Comparison of ENCODE assay signal across 8 cellular contexts in genomic region chr9:128723352-128723865, GRCh38.
DNase-seq lines count a peak whose midpoint lies in the region; ATAC-seq and TF ChIP-seq lines count a peak whose summit lies in the region.

No MANE protein-coding gene starts in this region.

- ATAC-seq in GM21367 (IDR thresholded peaks at IDR 0.05; ENCODE audit: unreplicated experiment), result no peak

- no peak for DNase-seq in AG09309 (ENCODE audit: low read depth)
- DNase-seq in HuH-7.5 (ENCODE audit: low spot score), result peak; percentile 46
- DNase-seq in cerebellar cortex (ENCODE audit: low spot score), result peak; percentile 35
- no peak for DNase-seq in NCI-H524 (lab: John Stamatoyannopoulos, UW)
- DNase-seq in SHP77 treated with DMSO at 0.1 percent for 48 hours (lab: John Stamatoyannopoulos, UW), result no peak
- no peak for DNase-seq in stimulated activated naive CD4-positive, alpha-beta T cell treated with Interleukin-2 at 50 U/mL for 16 hours (lab: John Stamatoyannopoulos, UW)

- no peaks in the 10 kb centered on the region for H3K9me3 ChIP-seq in muscle layer of duodenum (ENCODE audit: control insufficient read depth in 1 of 2, low read length in 2 of 2)

- TF ChIP-seq CTCF in AG09309 (IDR thresholded peaks at IDR 0.05; ENCODE audit: control insufficient read depth, insufficient read depth, low read depth, low read length, missing control alignments), result no peak

- H3K4me1 ChIP-seq in muscle layer of duodenum (ENCODE audit: control insufficient read depth in 1 of 2, insufficient read depth in 2 of 2, low read length in 2 of 2), result peaks cover 11 to 17% of the 10 kb centered on the region in 2 donors

- H3K36me3 ChIP-seq in muscle layer of duodenum (ENCODE audit: control insufficient read depth in 1 of 2, insufficient read depth in 2 of 2, low read length in 2 of 2), result no peaks in the 10 kb centered on the region

- H3K27ac ChIP-seq in muscle layer of duodenum (ENCODE audit: low read length), result peak overlapping the region; percentile 74

- peak overlapping the region; percentile 83 for H3K4me3 ChIP-seq in AG09309 (ENCODE audit: control insufficient read depth, low read depth, low read length)
- peak overlapping the region; percentile 83 to 89 for H3K4me3 ChIP-seq in muscle layer of duodenum (ENCODE audit: low read depth in 1 of 2, low read length in 2 of 2)

- H3K27me3 ChIP-seq in muscle layer of duodenum (ENCODE audit: low read depth, low read length), result no peaks in the 10 kb centered on the region

Comparison
In these comparisons a context has a peak if more than half of its experiments do, and no peak if none do; other contexts are left out.
1. DNase-seq: peak in HuH-7.5 (single experiment) and cerebellar cortex (single experiment); none in AG09309 (single experiment), NCI-H524 (0 of 2), SHP77 treated with DMSO at 0.1 percent for 48 hours (single experiment) and stimulated activated naive CD4-positive, alpha-beta T cell treated with Interleukin-2 at 50 U/mL for 16 hours (single experiment).